Comparison of ENCODE assay signal across 1 cellular context in genomic region chr2:3242747-3243369, GRCh38.
TF ChIP-seq lines count a peak whose summit lies in the region.

No MANE protein-coding gene starts in this region.

TF ChIP-seq in HEK293T, 16 proteins besides CTCF, POLR2A, EP300 and RAD21 (continued from another document):
- TF ChIP-seq HDGF (IDR thresholded peaks at IDR 0.05; ENCODE audit: borderline replicate concordance) (no peak), ZNF384 (IDR thresholded peaks at IDR 0.05) (no peak), CTBP1 (IDR thresholded peaks at IDR 0.05; ENCODE audit: borderline replicate concordance) (no peak), ELF4 (IDR thresholded peaks at IDR 0.05) (no peak), FOXA1 (IDR thresholded peaks at IDR 0.05) (no peak), SUZ12 (IDR thresholded peaks at IDR 0.05) (no peak)
